20 cellular contexts compared by ENCODE assay signal in genomic region chr4:124429746-124430250, GRCh38.
DNase-seq lines count a peak whose midpoint lies in the region; ATAC-seq, FAIRE-seq and TF ChIP-seq lines count a peak whose summit lies in the region.
"Had no signal": no experiment of that assay in that cellular context is flagged by ENCODE, and none has a peak within 500 bp of the region (broad histone marks: within the 10 kb centered on the region; RNA-seq: fewer than 3 reads in every experiment).

No MANE protein-coding gene starts in this region.

- H3K27me3 Mint-ChIP-seq in astrocyte (ENCODE audit: low read depth, unreplicated experiment) = no peaks in the 10 kb centered on the region
- H3K27me3 Mint-ChIP-seq in activated CD4-positive, alpha-beta memory T cell treated with anti-CD3 and anti-CD28 coated beads, Interleukin-2, amount 10 ng/mL, durations not matched to agents 7 days and 5 days = no peaks in the 10 kb centered on the region
- H3K27me3 Mint-ChIP-seq: activated naive CD8-positive, alpha-beta T cell; effector memory CD8-positive, alpha-beta T cell had no signal

- H3K27me3 ChIP-seq in GM23248 (replicated peaks; ENCODE audit: insufficient read depth) (no peaks in the 10 kb centered on the region), astrocyte (ENCODE audit: insufficient read depth, low read length) (no peaks in the 10 kb centered on the region), foreskin keratinocyte (no peaks in the 10 kb centered on the region), subcutaneous abdominal adipose tissue (ENCODE audit: control insufficient read depth in 5 of 5, insufficient read depth in 4 of 5, low read length in 5 of 5) (no peaks in the 10 kb centered on the region)
- H3K27me3 ChIP-seq: ascending aorta had no signal

- TF ChIP-seq CTCF in astrocyte (IDR thresholded peaks at IDR 0.05; ENCODE audit: insufficient read depth, low read depth, low read length) = no peak
- peak; percentile 7 for TF ChIP-seq CTCF in foreskin keratinocyte (conservative IDR thresholded peaks at IDR 0.05)

- H3K4me2 ChIP-seq in GM23248 (ENCODE audit: unreplicated experiment) = no peak overlapping the region
- H3K4me2 ChIP-seq in astrocyte (ENCODE audit: low read length) = peak overlapping the region; percentile 40

- H3F3A ChIP-seq in GM23248 (ENCODE audit: insufficient read depth) = peaks cover 15% of the 10 kb centered on the region; the same call in 1 of the 2 replicates

- H3K36me3 ChIP-seq in GM23248 (ENCODE audit: low read depth) (no peaks in the 10 kb centered on the region), astrocyte (ENCODE audit: insufficient read depth, low read length) (no peaks in the 10 kb centered on the region), subcutaneous abdominal adipose tissue (ENCODE audit: control insufficient read depth in 5 of 5, insufficient read depth in 5 of 5, low read length in 5 of 5) (no peaks in the 10 kb centered on the region)
- H3K36me3 ChIP-seq: ascending aorta had no signal

- ATAC-seq in foreskin keratinocyte (no peak), HG03520 (IDR thresholded peaks at IDR 0.05; ENCODE audit: unreplicated experiment) (no peak)
- ATAC-seq: effector memory CD8-positive, alpha-beta T cell had no signal

- H3K79me2 ChIP-seq in GM23248 (ENCODE audit: insufficient read depth) = no peaks in the 10 kb centered on the region
- H3K79me2 ChIP-seq in astrocyte (ENCODE audit: insufficient read depth, low read length) = no peaks in the 10 kb centered on the region

- in situ Hi-C loops in GM23248 (cut with MboI) = no loop called here

- no peak overlapping the region for H3K27ac ChIP-seq in GM23248
- H3K27ac ChIP-seq in astrocyte (ENCODE audit: low read depth, low read length) = peak overlapping the region; percentile 21
- no peak overlapping the region for H3K27ac ChIP-seq in foreskin keratinocyte
- peak overlapping the region; percentile 11 for H3K27ac ChIP-seq in subcutaneous abdominal adipose tissue (ENCODE audit: low read depth, low read length)
- H3K27ac ChIP-seq: ascending aorta had no signal

- no peak overlapping the region for H3K27ac Mint-ChIP-seq in astrocyte (ENCODE audit: unreplicated experiment)
- H3K27ac Mint-ChIP-seq in activated CD4-positive, alpha-beta memory T cell treated with anti-CD3 and anti-CD28 coated beads, Interleukin-2, amount 10 ng/mL, durations not matched to agents 7 days and 5 days = no peak overlapping the region
- H3K27ac Mint-ChIP-seq: activated naive CD8-positive, alpha-beta T cell; activated T-helper 2 cell treated with anti-CD3 and anti-CD28 coated beads, Interferon-gamma antibody, Interleukin-2, Interleukin-4, amounts not matched to agents 10 μg/mL and 5 μg/mL and 100 μg/mL, durations not matched to agents 14 hours and 24 hours and 36 hours; effector memory CD8-positive, alpha-beta T cell; T-helper 2 cell treated with Interferon-gamma antibody and Interleukin-4, amounts not matched to agents 5 μg/mL and 100 μg/mL, for 36 hours had no signal

- no peaks in the 10 kb centered on the region for H3K36me3 Mint-ChIP-seq in astrocyte (ENCODE audit: low read depth, unreplicated experiment)
- no peaks in the 10 kb centered on the region for H3K36me3 Mint-ChIP-seq in activated CD4-positive, alpha-beta memory T cell treated with anti-CD3 and anti-CD28 coated beads, Interleukin-2, amount 10 ng/mL, durations not matched to agents 7 days and 5 days (ENCODE audit: low read depth)
- H3K36me3 Mint-ChIP-seq: activated naive CD8-positive, alpha-beta T cell had no signal

- CTCF ChIA-PET in activated CD4-positive, alpha-beta memory T cell treated with anti-CD3 and anti-CD28 coated beads, Interleukin-2, amount 10 ng/mL, durations not matched to agents 7 days and 5 days (lab: Charles Lee) = no interaction called here

- H3K9me3 ChIP-seq in GM23248 (ENCODE audit: low read depth) (no peaks in the 10 kb centered on the region), astrocyte (ENCODE audit: insufficient read depth, low read depth, low read length) (no peaks in the 10 kb centered on the region), subcutaneous abdominal adipose tissue (ENCODE audit: control insufficient read depth in 5 of 5, low read length in 5 of 5) (no peaks in the 10 kb centered on the region)
- H3K9me3 ChIP-seq: ascending aorta, Caco-2 had no signal

- no peaks in the 10 kb centered on the region for H3K4me1 Mint-ChIP-seq in astrocyte (ENCODE audit: low read depth, unreplicated experiment)
- no peaks in the 10 kb centered on the region for H3K4me1 Mint-ChIP-seq in activated CD4-positive, alpha-beta memory T cell treated with anti-CD3 and anti-CD28 coated beads, Interleukin-2, amount 10 ng/mL, durations not matched to agents 7 days and 5 days

- peak overlapping the region; percentile 62 for H2AFZ ChIP-seq in GM23248
- H2AFZ ChIP-seq in astrocyte (ENCODE audit: low read depth, low read length) = peak overlapping the region; percentile 72

- DNase-seq in GM23248 (no peak), astrocyte (ENCODE audit: low read depth) (no peak), foreskin keratinocyte (no peak)
- DNase-seq in activated CD4-positive, alpha-beta memory T cell treated with anti-CD3 and anti-CD28 coated beads, Interleukin-2, amount 10 ng/mL, durations not matched to agents 7 days and 5 days = no peak
- DNase-seq in effector CD8-positive, alpha-beta T cell (lab: John Stamatoyannopoulos, UW) = no peak
- DNase-seq: activated CD4-positive, alpha-beta T cell treated with anti-CD3 and anti-CD28 coated beads, Interleukin-2, amount 50 U/mL, for 1 hour; activated CD8-positive, alpha-beta memory T cell treated with anti-CD3 and anti-CD28 coated beads, Interleukin-2, amount 50 U/mL, for 48 hours; Caco-2; cerebellar nuclear complex; effector memory CD8-positive, alpha-beta T cell; glutamatergic neuron; NCI-H1417; NCI-H524 treated with DMSO at 0.1 percent for 48 hours had no signal

- H3K9ac ChIP-seq in GM23248 (no peak overlapping the region), astrocyte (ENCODE audit: low read length) (no peak overlapping the region), subcutaneous abdominal adipose tissue (ENCODE audit: low read length in 5 of 5) (no peak overlapping the region)

- H3K9me2 ChIP-seq in GM23248 (ENCODE audit: insufficient read depth) = no peaks in the 10 kb centered on the region

- POLR2A ChIA-PET in activated CD4-positive, alpha-beta memory T cell treated with anti-CD3 and anti-CD28 coated beads, Interleukin-2, amount 10 ng/mL, durations not matched to agents 7 days and 5 days (lab: Charles Lee) = no interaction called here

- H3K4me3 ChIP-seq in GM23248 = no peak overlapping the region
- H3K4me3 ChIP-seq in astrocyte (ENCODE audit: insufficient read depth, low read depth, low read length) = no peak overlapping the region
- no peak overlapping the region for H3K4me3 ChIP-seq in subcutaneous abdominal adipose tissue (ENCODE audit: low read depth in 1 of 5, low read length in 5 of 5)
- H3K4me3 ChIP-seq: ascending aorta had no signal

- H4K20me1 ChIP-seq in GM23248 (ENCODE audit: insufficient read depth) = no peaks in the 10 kb centered on the region
- H4K20me1 ChIP-seq in astrocyte (ENCODE audit: insufficient read depth, low read length) = no peaks in the 10 kb centered on the region

- FAIRE-seq in astrocyte (lab: Jason Lieb, UNC) = no peak
- FAIRE-seq: urothelium cell line had no signal

- peaks cover 25% of the 10 kb centered on the region for H3K4me1 ChIP-seq in GM23248 (ENCODE audit: insufficient read depth)
- H3K4me1 ChIP-seq in astrocyte (ENCODE audit: insufficient read depth, low read length) = peaks cover 5% of the 10 kb centered on the region
- peaks cover 55% of the 10 kb centered on the region for H3K4me1 ChIP-seq in foreskin keratinocyte
- H3K4me1 ChIP-seq in subcutaneous abdominal adipose tissue (ENCODE audit: control insufficient read depth in 5 of 5, insufficient read depth in 5 of 5, low read length in 5 of 5) = peaks cover 0 to 27% (median 4%) of the 10 kb centered on the region in 5 donors
- H3K4me1 ChIP-seq: ascending aorta, Caco-2 had no signal

- WGBS in GM23248 (ENCODE audit: low coverage in 1 of 2, low lambda C conversion rate in 2 of 2, missing lambda C conversion rate in 2 of 2), 2 experiments = 64 to 65% methylated on average over 2 of the region's 2 CpGs

- H3K9me3 Mint-ChIP-seq in astrocyte (ENCODE audit: unreplicated experiment) = no peaks in the 10 kb centered on the region
- H3K9me3 Mint-ChIP-seq in activated CD4-positive, alpha-beta memory T cell treated with anti-CD3 and anti-CD28 coated beads, Interleukin-2, amount 10 ng/mL, durations not matched to agents 7 days and 5 days = no peaks in the 10 kb centered on the region
- H3K9me3 Mint-ChIP-seq: activated T-helper 2 cell treated with anti-CD3 and anti-CD28 coated beads, Interferon-gamma antibody, Interleukin-2, Interleukin-4, amounts not matched to agents 10 μg/mL and 5 μg/mL and 100 μg/mL, durations not matched to agents 14 hours and 24 hours and 36 hours; effector memory CD8-positive, alpha-beta T cell; T-helper 2 cell treated with Interferon-gamma antibody and Interleukin-4, amounts not matched to agents 5 μg/mL and 100 μg/mL, for 36 hours had no signal

- no peak overlapping the region for H3K4me3 Mint-ChIP-seq in astrocyte (ENCODE audit: unreplicated experiment)
- no peak overlapping the region for H3K4me3 Mint-ChIP-seq in activated CD4-positive, alpha-beta memory T cell treated with anti-CD3 and anti-CD28 coated beads, Interleukin-2, amount 10 ng/mL, durations not matched to agents 7 days and 5 days
- H3K4me3 Mint-ChIP-seq: activated naive CD8-positive, alpha-beta T cell; effector memory CD8-positive, alpha-beta T cell; T-helper 2 cell treated with Interferon-gamma antibody and Interleukin-4, amounts not matched to agents 5 μg/mL and 100 μg/mL, for 36 hours had no signal

Comparison
In these comparisons a context has a peak if more than half of its experiments do, and no peak if none do; other contexts are left out.
1. H3K27ac ChIP-seq: peak in astrocyte (single experiment) and subcutaneous abdominal adipose tissue (single experiment); none in GM23248 (single experiment) and foreskin keratinocyte (single experiment).